In the genomic region with DNA sequence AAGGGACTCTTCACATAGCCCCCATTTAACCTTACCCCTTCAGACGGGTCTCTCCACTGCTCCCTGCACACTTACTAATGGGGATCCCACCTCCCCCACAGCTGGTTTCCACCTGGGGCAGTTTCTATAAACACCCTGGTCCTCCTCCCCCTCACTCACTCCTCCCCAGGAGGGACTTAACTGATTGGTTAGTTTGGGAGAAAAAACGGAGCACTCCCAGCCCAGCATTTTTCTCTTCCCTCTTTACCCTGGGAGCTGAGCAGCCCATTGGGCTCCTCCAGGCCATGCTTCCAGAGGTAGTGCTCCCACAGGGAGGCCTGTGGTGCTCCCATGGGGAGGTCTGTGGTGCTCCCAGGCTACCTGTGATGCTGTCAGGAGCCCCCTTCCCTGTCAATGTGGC, we compare ENCODE assay signal across 14 cellular contexts.
DNase-seq lines count a peak whose midpoint lies in the region; ATAC-seq and TF ChIP-seq lines count a peak whose summit lies in the region.
"Had no signal": no experiment of that assay in that cellular context is flagged by ENCODE, and none has a peak within 500 bp of the region (broad histone marks: within the 10 kb centered on the region; RNA-seq: fewer than 3 reads in every experiment).

No MANE protein-coding gene starts in this region.

- H3K9me3 ChIP-seq in lung (ENCODE audit: control insufficient read depth in 2 of 2, insufficient read depth in 1 of 2, low read length in 1 of 2) = peaks cover 0 to 3% of the 10 kb centered on the region in 2 donors
- H3K9me3 ChIP-seq in uterus = no peaks in the 10 kb centered on the region
- H3K9me3 ChIP-seq in upper lobe of right lung = no peaks in the 10 kb centered on the region
- H3K9me3 ChIP-seq: BLaER1, HAP-1 had no signal

- H3K27ac Mint-ChIP-seq in brain (peak overlapping the region in 3 of 5 experiments; percentile 7 to 75 (median 65)), osteocyte (ENCODE audit: unreplicated experiment) (no peak overlapping the region)
- H3K27ac Mint-ChIP-seq: CD14-positive monocyte; CD4-positive, alpha-beta memory T cell had no signal

- H3K4me3 Mint-ChIP-seq in brain (no peak overlapping the region), osteocyte (ENCODE audit: unreplicated experiment) (no peak overlapping the region)
- H3K4me3 Mint-ChIP-seq: CD14-positive monocyte; CD4-positive, alpha-beta memory T cell had no signal

- H3K27me3 ChIP-seq in lung (ENCODE audit: control insufficient read depth, insufficient read depth) (no peaks in the 10 kb centered on the region), uterus (no peaks in the 10 kb centered on the region), upper lobe of right lung (no peaks in the 10 kb centered on the region)
- H3K27me3 ChIP-seq: BLaER1 had no signal

- ATAC-seq in lung (ENCODE audit: insufficient read depth, low FRiP score) = no peak
- no peak for ATAC-seq in upper lobe of right lung

- no peaks in the 10 kb centered on the region for H3K27me3 Mint-ChIP-seq in brain
- peaks cover 35% of the 10 kb centered on the region for H3K27me3 Mint-ChIP-seq in osteocyte (ENCODE audit: unreplicated experiment)

- H3K4me3 ChIP-seq in lung (no peak overlapping the region), uterus (no peak overlapping the region), upper lobe of right lung (no peak overlapping the region)
- H3K4me3 ChIP-seq: BLaER1, HAP-1 had no signal

- peaks cover 35% of the 10 kb centered on the region for H3K4me1 Mint-ChIP-seq in brain
- no peaks in the 10 kb centered on the region for H3K4me1 Mint-ChIP-seq in osteocyte (ENCODE audit: unreplicated experiment)
- H3K4me1 Mint-ChIP-seq: CD14-positive monocyte; CD4-positive, alpha-beta memory T cell had no signal

- no peaks in the 10 kb centered on the region for H3K36me3 ChIP-seq in lung (ENCODE audit: control insufficient read depth in 2 of 2, insufficient read depth in 2 of 2, low read length in 2 of 2)
- H3K36me3 ChIP-seq in uterus = no peaks in the 10 kb centered on the region
- H3K36me3 ChIP-seq in upper lobe of right lung = no peaks in the 10 kb centered on the region
- H3K36me3 ChIP-seq: BLaER1, HAP-1 had no signal

- H3K4me1 ChIP-seq in lung (ENCODE audit: control insufficient read depth in 2 of 2, insufficient read depth in 2 of 2, low read length in 2 of 2) = no peaks in the 10 kb centered on the region
- H3K4me1 ChIP-seq in uterus = no peaks in the 10 kb centered on the region
- H3K4me1 ChIP-seq in upper lobe of right lung = no peaks in the 10 kb centered on the region
- H3K4me1 ChIP-seq: BLaER1 had no signal

- H3K9me3 Mint-ChIP-seq in brain (peaks cover 8 to 27% (median 23%) of the 10 kb centered on the region in 5 experiments), osteocyte (ENCODE audit: unreplicated experiment) (no peaks in the 10 kb centered on the region)

- 67 to 76% methylated on average over 2 of the region's 2 CpGs for WGBS in lung, 2 donors

- H3K36me3 Mint-ChIP-seq in brain (peaks cover 7% of the 10 kb centered on the region), osteocyte (ENCODE audit: unreplicated experiment) (no peaks in the 10 kb centered on the region)
- H3K36me3 Mint-ChIP-seq: CD14-positive monocyte; CD4-positive, alpha-beta memory T cell had no signal

- no peak for TF ChIP-seq POLR2A in uterus (IDR thresholded peaks at IDR 0.05)

- TF ChIP-seq CTCF in brain (conservative IDR thresholded peaks at IDR 0.05) (no peak), lung (IDR thresholded peaks at IDR 0.05; ENCODE audit: control extremely low read depth, extremely low read depth) (no peak), osteocyte (IDR thresholded peaks at IDR 0.05) (no peak), uterus (IDR thresholded peaks at IDR 0.05) (no peak), upper lobe of right lung (IDR thresholded peaks at IDR 0.05) (no peak)

- H3K27ac ChIP-seq in lung (ENCODE audit: low read depth in 1 of 2, low read length in 1 of 2) (no peak overlapping the region), uterus (no peak overlapping the region), upper lobe of right lung (no peak overlapping the region)
- H3K27ac ChIP-seq: BLaER1 had no signal

- DNase-seq in NCI-H69 (lab: John Stamatoyannopoulos, UW) = peak; percentile 29
- peak; percentile 2 for DNase-seq in lung (ENCODE audit: low spot score)
- DNase-seq in osteocyte (ENCODE audit: extremely low spot score, unreplicated experiment) = peak; percentile 51
- DNase-seq in DMS79 (lab: John Stamatoyannopoulos, UW) = no peak
- no peak for DNase-seq in uterus
- no peak for DNase-seq in upper lobe of right lung
- DNase-seq: 8988T; CD4-positive, alpha-beta memory T cell; DMS79 treated with DMSO at 0.1 percent for 48 hours; GF-D8 had no signal

- intact Hi-C loops in uterus (cut with DNase I; ENCODE audit: low total_unique reads) (no loop called here), upper lobe of right lung (cut with DNase I) (no loop called here)

Comparison
In these comparisons a context has a peak if more than half of its experiments do, and no peak if none do; other contexts are left out.
1. DNase-seq: peak in NCI-H69 (single experiment), lung (single experiment) and osteocyte (single experiment); none in DMS79 (single experiment), uterus (0 of 2) and upper lobe of right lung (single experiment).